ENCODE assay signal across 18 cellular contexts in the genomic region with DNA sequence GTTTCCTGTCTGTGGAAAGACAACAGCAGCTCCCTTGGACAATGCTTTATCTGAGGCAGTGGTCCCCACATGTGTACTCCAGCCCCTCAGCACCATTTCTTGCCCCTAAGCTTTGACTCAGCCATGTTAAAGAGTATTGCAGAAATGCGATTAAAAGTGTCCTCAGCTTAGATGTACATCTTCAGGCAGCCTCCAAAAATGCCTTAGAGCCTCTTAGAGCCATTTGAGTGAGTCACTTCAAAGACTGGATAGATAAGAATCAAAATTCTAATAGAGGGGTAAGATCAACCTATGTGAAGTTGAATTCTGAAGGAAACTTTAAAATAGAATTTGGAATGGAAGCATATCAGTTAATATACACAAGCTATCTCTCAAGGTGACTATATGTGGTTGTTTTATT.
DNase-seq lines count a peak whose midpoint lies in the region; ATAC-seq and TF ChIP-seq lines count a peak whose summit lies in the region.
"Had no signal": no experiment of that assay in that cellular context is flagged by ENCODE, and none has a peak within 500 bp of the region (broad histone marks: within the 10 kb centered on the region; RNA-seq: fewer than 3 reads in every experiment).

No MANE protein-coding gene starts in this region.

- no peaks in the 10 kb centered on the region for H4K20me1 ChIP-seq in IMR-90 (ENCODE audit: insufficient read depth, low read length)

- peaks cover 16 to 24% of the 10 kb centered on the region in 2 experiments for H3K79me1 ChIP-seq in IMR-90 (ENCODE audit: low read depth in 1 of 2, low read length in 2 of 2)

- peaks cover 7% of the 10 kb centered on the region for H3K4me1 ChIP-seq in IMR-90 (ENCODE audit: control insufficient read depth, insufficient read depth, low read length)
- H3K4me1 ChIP-seq in mesodermal cell (ENCODE audit: control insufficient read depth, insufficient read depth, low read length, poor library complexity, severe bottlenecking): peaks cover 24% of the 10 kb centered on the region

- in situ Hi-C loops in IMR-90 (cut with MboI; ENCODE audit: low sequenced_read_pairs): no loop called here
- in situ Hi-C loops in brain microvascular endothelial cell (cut with HindIII; ENCODE audit: low pct_ligation_motif_present, low sequenced_read_pairs): no loop called here

- H2AK5ac ChIP-seq in IMR-90 (ENCODE audit: low read depth, low read length): peak overlapping the region; percentile 94

- peak overlapping the region; percentile 81 for H4K91ac ChIP-seq in IMR-90 (ENCODE audit: insufficient read depth, low read depth, low read length)

- TF ChIP-seq RAD21 in IMR-90 (IDR thresholded peaks at IDR 0.05; ENCODE audit: low read length): no peak

- H2AK9ac ChIP-seq in IMR-90 (replicated peaks; ENCODE audit: low read depth, low read length, poor library complexity): peak overlapping the region; percentile 60

- POLR2A ChIA-PET in IMR-90 (lab: Charles Lee; ENCODE audit: unreplicated experiment): no interaction called here

- intact Hi-C loops in IMR-90 (cut with micrococcal nuclease): no loop called here

- no peak overlapping the region for H3K9ac ChIP-seq in IMR-90 (ENCODE audit: low read depth, low read length)

- H2BK15ac ChIP-seq in IMR-90 (ENCODE audit: low read depth, low read length): peak overlapping the region; percentile 98; the same call in 2 of the 3 replicates

- peaks cover 4% of the 10 kb centered on the region for H3K9me1 ChIP-seq in IMR-90 (ENCODE audit: insufficient read depth, low read length)

- H2BK120ac ChIP-seq in IMR-90 (ENCODE audit: low read depth, low read length): peak overlapping the region; percentile 83

- BruUV-seq in IMR-90 (replicated peaks; lab: Mats Ljungman, UMichigan): no TSS peak

- H2BK20ac ChIP-seq in IMR-90 (ENCODE audit: low read depth, low read length): peak overlapping the region; percentile 80; the same call in 1 of the 2 replicates

- DNase-seq in EH (ENCODE audit: low read depth) (peak; percentile 84), IMR-90 (peak; percentile 58), brain microvascular endothelial cell (peak; percentile 57), substantia nigra (lab: John Stamatoyannopoulos, UW) (no peak)
- DNase-seq in activated CD4-positive, alpha-beta T cell treated with anti-CD3 and anti-CD28 coated beads for 48 hours: no peak
- DNase-seq: AML-193, DMS153, HCEC 1CT, KBM-7, NCI-H1436, NCI-H2029, NCI-H2171 treated with DMSO at 0.1 percent for 48 hours, NCI-H446 treated with DMSO at 0.1 percent for 48 hours, SJCRH30 had no signal

- CTCF ChIA-PET in IMR-90 (lab: Yijun Ruan, JAX): no interaction called here

- H4K5ac ChIP-seq in IMR-90 (ENCODE audit: low read depth, low read length): peak overlapping the region; percentile 95; the same call in 1 of the 2 replicates

- TF ChIP-seq CTCF in IMR-90 (conservative IDR thresholded peaks at IDR 0.05; ENCODE audit: low read depth, low read length) (no peak), brain microvascular endothelial cell (IDR thresholded peaks at IDR 0.05; ENCODE audit: low read depth, low read length, missing control alignments) (no peak)

- TF ChIP-seq POLR2A in IMR-90 (IDR thresholded peaks at IDR 0.05; ENCODE audit: low read depth, low read length): no peak

- H3K27ac ChIP-seq in IMR-90 (ENCODE audit: insufficient read depth, low read length) (peak overlapping the region; percentile 58), brain microvascular endothelial cell (peak overlapping the region; percentile 49), mesodermal cell (ENCODE audit: low read depth, low read length, severe bottlenecking) (peak overlapping the region; percentile 44), substantia nigra (ENCODE audit: low read depth, low read length, poor library complexity, severe bottlenecking) (no peak overlapping the region)
- H3K27ac ChIP-seq: RWPE1, SJCRH30 had no signal

- peak overlapping the region; percentile 100 for H2BK5ac ChIP-seq in IMR-90 (ENCODE audit: low read depth, low read length, poor library complexity, severe bottlenecking)

- H3K14ac ChIP-seq in IMR-90 (replicated peaks; ENCODE audit: low read depth, low read length): peak overlapping the region; percentile 79

- dilution Hi-C loops in IMR-90 (cut with HindIII; ENCODE audit: low sequenced_read_pairs, unreplicated experiment): no loop called here

- H3K27me3 ChIP-seq in IMR-90 (ENCODE audit: control insufficient read depth, insufficient read depth, low read length): no peaks in the 10 kb centered on the region
- no peaks in the 10 kb centered on the region for H3K27me3 ChIP-seq in brain microvascular endothelial cell (replicated peaks)
- H3K27me3 ChIP-seq: SJCRH30 had no signal

- H3K23ac ChIP-seq in IMR-90 (ENCODE audit: low read depth, low read length): peak overlapping the region; percentile 35; the same call in 1 of the 2 replicates

- H4K8ac ChIP-seq in IMR-90 (ENCODE audit: low read depth in 2 of 2, low read length in 2 of 2): peak overlapping the region; percentile 88 to 95; a peak in 3 of 4 replicates

- H3K18ac ChIP-seq in IMR-90 (ENCODE audit: low read depth, low read length): peak overlapping the region; percentile 92; the same call in 1 of the 2 replicates

- peak overlapping the region; percentile 65 for H3K4ac ChIP-seq in IMR-90 (ENCODE audit: low read depth, low read length)

- no peak overlapping the region for H2AFZ ChIP-seq in IMR-90 (replicated peaks; ENCODE audit: low read length, poor library complexity)

- ATAC-seq in IMR-90 (ENCODE audit: low read depth) (peak; percentile 33; the same call in 1 of the 2 replicates), HG02623 (IDR thresholded peaks at IDR 0.05; ENCODE audit: unreplicated experiment) (no peak), esophagus mucosa (no peak)

- no peak overlapping the region for H3K56ac ChIP-seq in IMR-90 (ENCODE audit: extremely low read depth, insufficient read depth, low read length)

- H3K9me3 ChIP-seq in IMR-90 (ENCODE audit: control insufficient read depth, insufficient read depth, low read length) (no peaks in the 10 kb centered on the region), mesodermal cell (ENCODE audit: control insufficient read depth, low read length) (no peaks in the 10 kb centered on the region)
- H3K9me3 ChIP-seq: SJCRH30 had no signal

- no peak overlapping the region for H3K4me2 ChIP-seq in IMR-90 (ENCODE audit: low read depth, low read length)

- no CpG with 5 or more reads among the region's 1 CpG for WGBS in IMR-90 (ENCODE audit: extremely low coverage in 2 of 2, insufficient read length in 1 of 2), 2 experiments
- WGBS in mesodermal cell (ENCODE audit: insufficient coverage in 2 of 2), 2 experiments: 88 to 100% methylated on average over 1 of the region's 1 CpG

- H3K36me3 ChIP-seq in IMR-90 (ENCODE audit: control insufficient read depth, insufficient read depth, low read length): peaks cover 9% of the 10 kb centered on the region
- no peaks in the 10 kb centered on the region for H3K36me3 ChIP-seq in brain microvascular endothelial cell (replicated peaks)
- H3K36me3 ChIP-seq in mesodermal cell (ENCODE audit: control insufficient read depth, insufficient read depth, low read length): no peaks in the 10 kb centered on the region

- no peak overlapping the region for H3K4me3 ChIP-seq in IMR-90 (ENCODE audit: insufficient read depth, low read depth, low read length)
- no peak overlapping the region for H3K4me3 ChIP-seq in brain microvascular endothelial cell (ENCODE audit: low read depth, low read length)
- H3K4me3 ChIP-seq in mesodermal cell (ENCODE audit: extremely low read depth, insufficient read depth, low read length, poor library complexity, severe bottlenecking): no peak overlapping the region
- H3K4me3 ChIP-seq: SJCRH30 had no signal

TF ChIP-seq in IMR-90, 13 proteins besides CTCF, POLR2A, EP300 and RAD21:
- TF ChIP-seq MAFK (IDR thresholded peaks at IDR 0.05; ENCODE audit: low read depth, low read length) (no peak), RFX5 (IDR thresholded peaks at IDR 0.05; ENCODE audit: low read depth, low read length) (no peak), SMC3 (IDR thresholded peaks at IDR 0.05; ENCODE audit: low read depth, low read length) (no peak), BHLHE40 (IDR thresholded peaks at IDR 0.05; ENCODE audit: low read depth, low read length) (no peak), RCOR1 (IDR thresholded peaks at IDR 0.05; ENCODE audit: insufficient replicate concordance, low read length) (no peak), MAZ (IDR thresholded peaks at IDR 0.05; ENCODE audit: borderline replicate concordance, low read depth, low read length) (no peak), MXI1 (IDR thresholded peaks at IDR 0.05; ENCODE audit: borderline replicate concordance, low read depth, low read length) (no peak), NFE2L2 (IDR thresholded peaks at IDR 0.05; ENCODE audit: low read depth, low read length) (no peak), CEBPB (IDR thresholded peaks at IDR 0.05; ENCODE audit: low read depth, low read length) (no peak), CHD1 (IDR thresholded peaks at IDR 0.05; ENCODE audit: low read depth, low read length) (no peak), FOS (IDR thresholded peaks at IDR 0.05; ENCODE audit: low read depth, low read length) (no peak)
- TF ChIP-seq, protein P1, sequence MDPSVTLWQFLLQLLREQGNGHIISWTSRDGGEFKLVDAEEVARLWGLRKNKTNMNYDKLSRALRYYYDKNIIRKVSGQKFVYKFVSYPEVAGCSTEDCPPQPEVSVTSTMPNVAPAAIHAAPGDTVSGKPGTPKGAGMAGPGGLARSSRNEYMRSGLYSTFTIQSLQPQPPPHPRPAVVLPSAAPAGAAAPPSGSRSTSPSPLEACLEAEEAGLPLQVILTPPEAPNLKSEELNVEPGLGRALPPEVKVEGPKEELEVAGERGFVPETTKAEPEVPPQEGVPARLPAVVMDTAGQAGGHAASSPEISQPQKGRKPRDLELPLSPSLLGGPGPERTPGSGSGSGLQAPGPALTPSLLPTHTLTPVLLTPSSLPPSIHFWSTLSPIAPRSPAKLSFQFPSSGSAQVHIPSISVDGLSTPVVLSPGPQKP (IDR thresholded peaks at IDR 0.05; ENCODE audit: borderline replicate concordance, low read depth, low read length): no peak
- TF ChIP-seq, protein P2, sequence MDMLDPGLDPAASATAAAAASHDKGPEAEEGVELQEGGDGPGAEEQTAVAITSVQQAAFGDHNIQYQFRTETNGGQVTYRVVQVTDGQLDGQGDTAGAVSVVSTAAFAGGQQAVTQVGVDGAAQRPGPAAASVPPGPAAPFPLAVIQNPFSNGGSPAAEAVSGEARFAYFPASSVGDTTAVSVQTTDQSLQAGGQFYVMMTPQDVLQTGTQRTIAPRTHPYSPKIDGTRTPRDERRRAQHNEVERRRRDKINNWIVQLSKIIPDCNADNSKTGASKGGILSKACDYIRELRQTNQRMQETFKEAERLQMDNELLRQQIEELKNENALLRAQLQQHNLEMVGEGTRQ (IDR thresholded peaks at IDR 0.05; ENCODE audit: low read depth, low read length): no peak

Comparison
In these comparisons a context has a peak if more than half of its experiments do, and no peak if none do; other contexts are left out.
1. DNase-seq: peak in EH (single experiment), IMR-90 (single experiment) and brain microvascular endothelial cell (single experiment); none in activated CD4-positive, alpha-beta T cell treated with anti-CD3 and anti-CD28 coated beads for 48 hours (single experiment) and substantia nigra (0 of 49).